19 cellular contexts compared by ENCODE assay signal in genomic region chr6:157605484-157605883, GRCh38.
"Had no signal": no experiment of that assay in that cellular context is flagged by ENCODE, and none has a peak within 500 bp of the region (broad histone marks: within the 10 kb centered on the region; RNA-seq: fewer than 3 reads in every experiment).

No MANE protein-coding gene starts in this region.

- ATAC-seq: activated naive CD8-positive, alpha-beta T cell treated with anti-CD3 and anti-CD28 coated beads, Interleukin-2, amount 50 U/mL, for 24 hours; gastrocnemius medialis had no signal

- DNase-seq: activated CD4-positive, alpha-beta T cell treated with anti-CD3 and anti-CD28 coated beads for 1 hour; activated CD4-positive, alpha-beta T cell treated with anti-CD3 and anti-CD28 coated beads, Interleukin-2, amount 50 U/mL, for 48 hours; activated naive CD4-positive, alpha-beta T cell treated with anti-CD3 and anti-CD28 coated beads, Interleukin-2, amount 10 ng/mL, durations not matched to agents 7 days and 5 days; activated naive CD8-positive, alpha-beta T cell treated with anti-CD3 and anti-CD28 coated beads, Interleukin-2, amount 50 U/mL, for 24 hours; activated T-cell treated with anti-CD3 and anti-CD28 coated beads, Interleukin-2, amount 50 U/mL, for 1 hour; aorta; brain microvascular endothelial cell; colonic mucosa; gastrocnemius medialis; mesenchymal stem cell; retina; stimulated activated naive CD4-positive, alpha-beta T cell; T1000; thyroid gland had no signal

- H3K9me3 Mint-ChIP-seq: activated naive CD4-positive, alpha-beta T cell treated with anti-CD3 and anti-CD28 coated beads, Interleukin-2, amount 10 ng/mL, durations not matched to agents 7 days and 5 days; activated naive CD8-positive, alpha-beta T cell treated with anti-CD3 and anti-CD28 coated beads, Interleukin-2, amount 50 U/mL, for 24 hours; activated T-helper 2 cell treated with anti-CD3 and anti-CD28 coated beads, Interferon-gamma antibody, Interleukin-2, Interleukin-4, amounts not matched to agents 10 μg/mL and 5 μg/mL and 100 μg/mL, durations not matched to agents 14 hours and 24 hours and 36 hours; central memory CD8-positive, alpha-beta T cell; nephron had no signal

- H3K27ac Mint-ChIP-seq: activated naive CD4-positive, alpha-beta T cell treated with anti-CD3 and anti-CD28 coated beads, Interleukin-2, amount 10 ng/mL, durations not matched to agents 7 days and 5 days; activated naive CD8-positive, alpha-beta T cell treated with anti-CD3 and anti-CD28 coated beads, Interleukin-2, amount 50 U/mL, for 24 hours; activated T-helper 2 cell treated with anti-CD3 and anti-CD28 coated beads, Interferon-gamma antibody, Interleukin-2, Interleukin-4, amounts not matched to agents 10 μg/mL and 5 μg/mL and 100 μg/mL, durations not matched to agents 14 hours and 24 hours and 36 hours; nephron had no signal

- H3K27ac ChIP-seq: brain microvascular endothelial cell, colonic mucosa, gastrocnemius medialis, parathyroid adenoma, thyroid gland, vagina had no signal

- H3K4me3 Mint-ChIP-seq: activated naive CD4-positive, alpha-beta T cell treated with anti-CD3 and anti-CD28 coated beads, Interleukin-2, amount 10 ng/mL, durations not matched to agents 7 days and 5 days; activated naive CD8-positive, alpha-beta T cell treated with anti-CD3 and anti-CD28 coated beads, Interleukin-2, amount 50 U/mL, for 24 hours; central memory CD8-positive, alpha-beta T cell; nephron had no signal

- H3K4me1 Mint-ChIP-seq: activated naive CD4-positive, alpha-beta T cell treated with anti-CD3 and anti-CD28 coated beads, Interleukin-2, amount 10 ng/mL, durations not matched to agents 7 days and 5 days; central memory CD8-positive, alpha-beta T cell had no signal

- H3K36me3 Mint-ChIP-seq: activated naive CD4-positive, alpha-beta T cell treated with anti-CD3 and anti-CD28 coated beads, Interleukin-2, amount 10 ng/mL, durations not matched to agents 7 days and 5 days had no signal

- H3K27me3 Mint-ChIP-seq: activated naive CD8-positive, alpha-beta T cell treated with anti-CD3 and anti-CD28 coated beads, Interleukin-2, amount 50 U/mL, for 24 hours; central memory CD8-positive, alpha-beta T cell had no signal
